In genomic region chr6:124974770-124975377, GRCh38 we compare ENCODE assay signal across 16 cellular contexts. TPM values are rescaled to one million over a fixed set of nuclear protein-coding genes. Genes with fewer than 3 reads are reported as not detected.
"Had no signal": no experiment of that assay in that cellular context is flagged by ENCODE, and none has a peak within 500 bp of the region (broad histone marks: within the 10 kb centered on the region; RNA-seq: fewer than 3 reads in every experiment).

No MANE protein-coding gene starts in this region.

- H3K4me1 ChIP-seq: uterus had no signal

- ATAC-seq: left cardiac atrium; naive thymus-derived CD8-positive, alpha-beta T cell; stimulated activated naive B cell treated with anti-CD40 and anti-IgM and Interleukin-4, amounts not matched to agents 10 μg/mL and 1 μg/mL and 100 μg/mL, for 72 hours; WTC11 had no signal

- H3K36me3 ChIP-seq: uterus had no signal

- H3K27me3 ChIP-seq: dorsolateral prefrontal cortex, pancreas, tibial artery, uterus had no signal

- DNase-seq: activated CD4-positive, alpha-beta memory T cell treated with anti-CD3 and anti-CD28 coated beads, Interleukin-2, amount 10 ng/mL, durations not matched to agents 7 days and 5 days; activated CD4-positive, alpha-beta T cell treated with anti-CD3 and anti-CD28 coated beads for 4 hours; activated naive CD4-positive, alpha-beta T cell treated with anti-CD3 and anti-CD28 coated beads, Interleukin-2, amount 10 ng/mL, durations not matched to agents 7 days and 5 days; activated T-cell treated with anti-CD3 and anti-CD28 coated beads, Interleukin-2, amount 50 U/mL, for 24 hours; dorsolateral prefrontal cortex; endodermal cell; head of caudate nucleus; left cardiac atrium; mammary epithelial cell; naive thymus-derived CD8-positive, alpha-beta T cell; pancreas; stimulated activated CD4-positive, alpha-beta T cell treated with anti-CD3 and anti-CD28 coated beads, Interleukin-2, amount 100 ng/mL, for 48 hours; stimulated activated naive B cell treated with anti-CD40 and anti-IgM and Interleukin-4, amounts not matched to agents 10 μg/mL and 1 μg/mL and 100 μg/mL, for 72 hours; tibial artery; uterus had no signal

- H3K4me3 ChIP-seq: dorsolateral prefrontal cortex, pancreas, tibial artery, uterus had no signal

- H3K27ac ChIP-seq: dorsolateral prefrontal cortex, pancreas, tibial artery, uterus had no signal

- H3K9me3 ChIP-seq: pancreas, uterus had no signal

RNA-seq across cellular contexts. Expression of gene RNF217, which starts 12.6 kb away (rescaled TPM):
- total RNA-seq: naive thymus-derived CD8-positive, alpha-beta T cell had no signal
